In the genomic region with DNA sequence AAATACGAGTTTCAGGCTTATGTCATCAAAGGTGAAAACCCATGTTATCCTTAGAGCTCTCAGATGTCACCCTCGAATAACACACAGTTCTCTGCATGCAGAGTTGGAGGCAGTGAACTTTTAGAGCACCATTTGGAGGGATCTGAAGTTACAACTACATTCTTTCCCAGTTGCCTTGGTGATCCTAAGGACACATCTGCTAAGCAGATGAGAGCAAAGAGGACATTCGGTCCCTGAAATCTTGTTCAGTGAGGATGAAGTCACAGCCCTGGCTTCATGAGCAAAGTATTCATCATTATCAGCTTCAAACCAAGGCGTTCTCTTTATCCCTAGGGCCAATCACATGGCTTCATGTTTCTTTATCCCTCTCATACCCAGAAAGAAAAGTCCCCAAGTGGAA, we compare ENCODE assay signal across 1 cellular context.
TF ChIP-seq lines count a peak whose summit lies in the region.

No MANE protein-coding gene starts in this region.

TF ChIP-seq in GM23338, 12 proteins besides CTCF, POLR2A, EP300 and RAD21 (continued from another document):
- TF ChIP-seq, protein P1, sequence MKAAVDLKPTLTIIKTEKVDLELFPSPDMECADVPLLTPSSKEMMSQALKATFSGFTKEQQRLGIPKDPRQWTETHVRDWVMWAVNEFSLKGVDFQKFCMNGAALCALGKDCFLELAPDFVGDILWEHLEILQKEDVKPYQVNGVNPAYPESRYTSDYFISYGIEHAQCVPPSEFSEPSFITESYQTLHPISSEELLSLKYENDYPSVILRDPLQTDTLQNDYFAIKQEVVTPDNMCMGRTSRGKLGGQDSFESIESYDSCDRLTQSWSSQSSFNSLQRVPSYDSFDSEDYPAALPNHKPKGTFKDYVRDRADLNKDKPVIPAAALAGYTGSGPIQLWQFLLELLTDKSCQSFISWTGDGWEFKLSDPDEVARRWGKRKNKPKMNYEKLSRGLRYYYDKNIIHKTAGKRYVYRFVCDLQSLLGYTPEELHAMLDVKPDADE (IDR thresholded peaks at IDR 0.05) = no peak
- TF ChIP-seq, protein P2, sequence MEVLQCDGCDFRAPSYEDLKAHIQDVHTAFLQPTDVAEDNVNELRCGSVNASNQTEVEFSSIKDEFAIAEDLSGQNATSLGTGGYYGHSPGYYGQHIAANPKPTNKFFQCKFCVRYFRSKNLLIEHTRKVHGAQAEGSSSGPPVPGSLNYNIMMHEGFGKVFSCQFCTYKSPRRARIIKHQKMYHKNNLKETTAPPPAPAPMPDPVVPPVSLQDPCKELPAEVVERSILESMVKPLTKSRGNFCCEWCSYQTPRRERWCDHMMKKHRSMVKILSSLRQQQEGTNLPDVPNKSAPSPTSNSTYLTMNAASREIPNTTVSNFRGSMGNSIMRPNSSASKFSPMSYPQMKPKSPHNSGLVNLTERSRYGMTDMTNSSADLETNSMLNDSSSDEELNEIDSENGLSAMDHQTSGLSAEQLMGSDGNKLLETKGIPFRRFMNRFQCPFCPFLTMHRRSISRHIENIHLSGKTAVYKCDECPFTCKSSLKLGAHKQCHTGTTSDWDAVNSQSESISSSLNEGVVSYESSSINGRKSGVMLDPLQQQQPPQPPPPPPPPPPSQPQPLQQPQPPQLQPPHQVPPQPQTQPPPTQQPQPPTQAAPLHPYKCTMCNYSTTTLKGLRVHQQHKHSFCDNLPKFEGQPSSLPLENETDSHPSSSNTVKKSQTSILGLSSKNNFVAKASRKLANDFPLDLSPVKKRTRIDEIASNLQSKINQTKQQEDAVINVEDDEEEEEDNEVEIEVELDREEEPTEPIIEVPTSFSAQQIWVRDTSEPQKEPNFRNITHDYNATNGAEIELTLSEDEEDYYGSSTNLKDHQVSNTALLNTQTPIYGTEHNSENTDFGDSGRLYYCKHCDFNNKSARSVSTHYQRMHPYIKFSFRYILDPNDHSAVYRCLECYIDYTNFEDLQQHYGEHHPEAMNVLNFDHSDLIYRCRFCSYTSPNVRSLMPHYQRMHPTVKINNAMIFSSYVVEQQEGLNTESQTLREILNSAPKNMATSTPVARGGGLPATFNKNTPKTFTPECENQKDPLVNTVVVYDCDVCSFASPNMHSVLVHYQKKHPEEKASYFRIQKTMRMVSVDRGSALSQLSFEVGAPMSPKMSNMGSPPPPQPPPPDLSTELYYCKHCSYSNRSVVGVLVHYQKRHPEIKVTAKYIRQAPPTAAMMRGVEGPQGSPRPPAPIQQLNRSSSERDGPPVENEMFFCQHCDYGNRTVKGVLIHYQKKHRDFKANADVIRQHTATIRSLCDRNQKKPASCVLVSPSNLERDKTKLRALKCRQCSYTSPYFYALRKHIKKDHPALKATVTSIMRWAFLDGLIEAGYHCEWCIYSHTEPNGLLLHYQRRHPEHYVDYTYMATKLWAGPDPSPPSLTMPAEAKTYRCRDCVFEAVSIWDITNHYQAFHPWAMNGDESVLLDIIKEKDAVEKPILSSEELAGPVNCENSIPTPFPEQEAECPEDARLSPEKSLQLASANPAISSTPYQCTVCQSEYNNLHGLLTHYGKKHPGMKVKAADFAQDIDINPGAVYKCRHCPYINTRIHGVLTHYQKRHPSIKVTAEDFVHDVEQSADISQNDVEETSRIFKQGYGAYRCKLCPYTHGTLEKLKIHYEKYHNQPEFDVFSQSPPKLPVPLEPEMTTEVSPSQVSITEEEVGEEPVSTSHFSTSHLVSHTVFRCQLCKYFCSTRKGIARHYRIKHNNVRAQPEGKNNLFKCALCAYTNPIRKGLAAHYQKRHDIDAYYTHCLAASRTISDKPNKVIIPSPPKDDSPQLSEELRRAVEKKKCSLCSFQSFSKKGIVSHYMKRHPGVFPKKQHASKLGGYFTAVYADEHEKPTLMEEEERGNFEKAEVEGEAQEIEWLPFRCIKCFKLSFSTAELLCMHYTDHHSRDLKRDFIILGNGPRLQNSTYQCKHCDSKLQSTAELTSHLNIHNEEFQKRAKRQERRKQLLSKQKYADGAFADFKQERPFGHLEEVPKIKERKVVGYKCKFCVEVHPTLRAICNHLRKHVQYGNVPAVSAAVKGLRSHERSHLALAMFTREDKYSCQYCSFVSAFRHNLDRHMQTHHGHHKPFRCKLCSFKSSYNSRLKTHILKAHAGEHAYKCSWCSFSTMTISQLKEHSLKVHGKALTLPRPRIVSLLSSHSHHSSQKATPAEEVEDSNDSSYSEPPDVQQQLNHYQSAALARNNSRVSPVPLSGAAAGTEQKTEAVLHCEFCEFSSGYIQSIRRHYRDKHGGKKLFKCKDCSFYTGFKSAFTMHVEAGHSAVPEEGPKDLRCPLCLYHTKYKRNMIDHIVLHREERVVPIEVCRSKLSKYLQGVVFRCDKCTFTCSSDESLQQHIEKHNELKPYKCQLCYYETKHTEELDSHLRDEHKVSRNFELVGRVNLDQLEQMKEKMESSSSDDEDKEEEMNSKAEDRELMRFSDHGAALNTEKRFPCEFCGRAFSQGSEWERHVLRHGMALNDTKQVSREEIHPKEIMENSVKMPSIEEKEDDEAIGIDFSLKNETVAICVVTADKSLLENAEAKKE (CRISPR knock-in tag; IDR thresholded peaks at IDR 0.05) = no peak
- TF ChIP-seq, protein P3, sequence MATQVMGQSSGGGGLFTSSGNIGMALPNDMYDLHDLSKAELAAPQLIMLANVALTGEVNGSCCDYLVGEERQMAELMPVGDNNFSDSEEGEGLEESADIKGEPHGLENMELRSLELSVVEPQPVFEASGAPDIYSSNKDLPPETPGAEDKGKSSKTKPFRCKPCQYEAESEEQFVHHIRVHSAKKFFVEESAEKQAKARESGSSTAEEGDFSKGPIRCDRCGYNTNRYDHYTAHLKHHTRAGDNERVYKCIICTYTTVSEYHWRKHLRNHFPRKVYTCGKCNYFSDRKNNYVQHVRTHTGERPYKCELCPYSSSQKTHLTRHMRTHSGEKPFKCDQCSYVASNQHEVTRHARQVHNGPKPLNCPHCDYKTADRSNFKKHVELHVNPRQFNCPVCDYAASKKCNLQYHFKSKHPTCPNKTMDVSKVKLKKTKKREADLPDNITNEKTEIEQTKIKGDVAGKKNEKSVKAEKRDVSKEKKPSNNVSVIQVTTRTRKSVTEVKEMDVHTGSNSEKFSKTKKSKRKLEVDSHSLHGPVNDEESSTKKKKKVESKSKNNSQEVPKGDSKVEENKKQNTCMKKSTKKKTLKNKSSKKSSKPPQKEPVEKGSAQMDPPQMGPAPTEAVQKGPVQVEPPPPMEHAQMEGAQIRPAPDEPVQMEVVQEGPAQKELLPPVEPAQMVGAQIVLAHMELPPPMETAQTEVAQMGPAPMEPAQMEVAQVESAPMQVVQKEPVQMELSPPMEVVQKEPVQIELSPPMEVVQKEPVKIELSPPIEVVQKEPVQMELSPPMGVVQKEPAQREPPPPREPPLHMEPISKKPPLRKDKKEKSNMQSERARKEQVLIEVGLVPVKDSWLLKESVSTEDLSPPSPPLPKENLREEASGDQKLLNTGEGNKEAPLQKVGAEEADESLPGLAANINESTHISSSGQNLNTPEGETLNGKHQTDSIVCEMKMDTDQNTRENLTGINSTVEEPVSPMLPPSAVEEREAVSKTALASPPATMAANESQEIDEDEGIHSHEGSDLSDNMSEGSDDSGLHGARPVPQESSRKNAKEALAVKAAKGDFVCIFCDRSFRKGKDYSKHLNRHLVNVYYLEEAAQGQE (IDR thresholded peaks at IDR 0.05; ENCODE audit: unreplicated experiment) = no peak
- TF ChIP-seq POLR2AphosphoS5 (IDR thresholded peaks at IDR 0.05; ENCODE audit: low read depth) (no peak), ZNF331 (CRISPR knock-in tag; IDR thresholded peaks at IDR 0.05; ENCODE audit: low read depth) (no peak), STAT1 (IDR thresholded peaks at IDR 0.05; ENCODE audit: unreplicated experiment) (no peak), CREB1 (CRISPR knock-in tag; IDR thresholded peaks at IDR 0.05; ENCODE audit: low read depth) (no peak), EZH2phosphoT487 (IDR thresholded peaks at IDR 0.05; ENCODE audit: unreplicated experiment) (no peak), JUNB (IDR thresholded peaks at IDR 0.05; ENCODE audit: unreplicated experiment) (no peak)
